ENCODE assay signal across 14 cellular contexts in the genomic region with DNA sequence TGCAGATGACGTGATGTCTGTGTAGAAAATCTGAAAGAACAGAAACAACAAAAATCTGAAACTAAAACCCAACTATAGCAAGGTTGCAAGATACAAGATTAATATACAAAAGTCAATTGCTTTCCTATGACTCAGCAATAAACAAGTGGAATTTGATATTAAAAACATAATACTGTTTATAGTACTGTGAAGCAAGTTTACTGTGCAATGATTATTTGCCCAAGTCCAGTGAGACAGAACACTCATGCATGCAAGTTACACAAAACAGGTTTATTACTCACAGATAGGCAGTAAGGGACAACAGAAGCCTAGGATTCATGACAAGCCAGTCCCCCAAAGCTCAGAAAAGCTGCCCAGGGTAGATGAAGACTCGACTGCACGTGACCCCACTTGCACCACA.
"Had no signal": no experiment of that assay in that cellular context is flagged by ENCODE, and none has a peak within 500 bp of the region (broad histone marks: within the 10 kb centered on the region; RNA-seq: fewer than 3 reads in every experiment).

No MANE protein-coding gene starts in this region.

- ATAC-seq: naive thymus-derived CD4-positive, alpha-beta T cell had no signal

- H3K4me1 ChIP-seq: lower lobe of right lung had no signal

- H3K36me3 ChIP-seq: brain microvascular endothelial cell, esophagus muscularis mucosa, lower lobe of right lung, right atrium auricular region, tibial nerve had no signal

- DNase-seq: activated CD4-positive, CD25-positive, alpha-beta regulatory T cell; activated effector memory CD4-positive, alpha-beta T cell treated with Interleukin-2 at 50 U/mL for 16 hours; brain microvascular endothelial cell; dorsolateral prefrontal cortex; hippocampal formation; lower lobe of right lung; naive thymus-derived CD4-positive, alpha-beta T cell; posterior cingulate gyrus; small intestine; T-helper 2 cell had no signal

- H3K9me3 ChIP-seq: esophagus muscularis mucosa, lower lobe of right lung, right atrium auricular region, tibial nerve had no signal

- H3K27ac Mint-ChIP-seq: activated naive CD8-positive, alpha-beta T cell; naive thymus-derived CD4-positive, alpha-beta T cell had no signal

- H3K27me3 ChIP-seq: dorsolateral prefrontal cortex, esophagus muscularis mucosa, right atrium auricular region, tibial nerve had no signal

- H3K4me3 Mint-ChIP-seq: activated naive CD8-positive, alpha-beta T cell; naive thymus-derived CD4-positive, alpha-beta T cell had no signal

- H3K4me3 ChIP-seq: dorsolateral prefrontal cortex, esophagus muscularis mucosa, lower lobe of right lung, right atrium auricular region, tibial nerve had no signal

- H3K27me3 Mint-ChIP-seq: activated naive CD8-positive, alpha-beta T cell had no signal

- H3K27ac ChIP-seq: esophagus muscularis mucosa, lower lobe of right lung, right atrium auricular region, tibial nerve had no signal
